1 cellular context compared by ENCODE assay signal in the genomic region with DNA sequence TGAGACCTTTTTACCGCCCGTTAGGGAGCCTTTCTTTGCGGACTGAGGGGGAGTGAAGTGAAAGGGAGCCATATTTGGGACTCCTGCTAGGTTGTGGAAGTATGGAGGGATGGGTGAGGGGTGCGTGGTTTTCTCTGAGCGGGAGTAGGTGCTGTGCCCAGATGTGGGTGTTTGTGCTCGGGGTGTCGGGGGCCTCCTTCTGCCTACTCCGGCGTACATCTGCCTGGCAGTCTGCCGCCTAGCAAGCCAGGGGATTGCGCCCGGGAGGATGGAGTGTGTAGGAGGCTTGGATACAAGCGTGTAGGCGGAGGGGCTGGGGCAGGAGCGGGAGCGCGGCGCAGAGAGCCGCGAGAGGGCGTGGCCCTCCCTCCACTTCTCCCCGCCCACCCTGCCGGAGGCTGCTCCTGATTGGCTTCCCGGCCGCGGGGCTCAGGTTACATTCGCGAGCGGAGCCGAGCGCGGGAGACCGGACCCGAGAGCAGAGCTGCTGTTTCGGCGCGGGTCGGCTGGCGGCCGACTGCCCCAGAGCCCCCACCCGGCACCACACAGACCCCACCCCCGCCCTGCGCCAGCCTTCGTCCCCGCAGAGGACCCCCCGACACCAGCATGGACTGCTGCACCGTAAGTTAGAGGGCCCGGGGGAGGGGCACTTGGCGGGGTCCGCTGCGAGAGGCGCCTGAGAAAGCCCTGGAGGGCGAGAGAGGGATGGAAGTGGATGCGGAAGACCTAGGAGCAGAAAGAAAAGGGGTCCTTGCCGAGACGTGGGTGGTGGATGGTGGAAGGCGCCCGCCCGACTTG.
TF ChIP-seq lines count a peak whose summit lies in the region.

Gene NRGN, plus strand, starts transcription at position 464 of the 798 bp plus-strand sequence. Its CDS starts 143 bp downstream, at position 607.

TF ChIP-seq in HEK293, 187 proteins besides CTCF, POLR2A, EP300 and RAD21 (continued from another document and continues in another):
- TF ChIP-seq, protein P1, sequence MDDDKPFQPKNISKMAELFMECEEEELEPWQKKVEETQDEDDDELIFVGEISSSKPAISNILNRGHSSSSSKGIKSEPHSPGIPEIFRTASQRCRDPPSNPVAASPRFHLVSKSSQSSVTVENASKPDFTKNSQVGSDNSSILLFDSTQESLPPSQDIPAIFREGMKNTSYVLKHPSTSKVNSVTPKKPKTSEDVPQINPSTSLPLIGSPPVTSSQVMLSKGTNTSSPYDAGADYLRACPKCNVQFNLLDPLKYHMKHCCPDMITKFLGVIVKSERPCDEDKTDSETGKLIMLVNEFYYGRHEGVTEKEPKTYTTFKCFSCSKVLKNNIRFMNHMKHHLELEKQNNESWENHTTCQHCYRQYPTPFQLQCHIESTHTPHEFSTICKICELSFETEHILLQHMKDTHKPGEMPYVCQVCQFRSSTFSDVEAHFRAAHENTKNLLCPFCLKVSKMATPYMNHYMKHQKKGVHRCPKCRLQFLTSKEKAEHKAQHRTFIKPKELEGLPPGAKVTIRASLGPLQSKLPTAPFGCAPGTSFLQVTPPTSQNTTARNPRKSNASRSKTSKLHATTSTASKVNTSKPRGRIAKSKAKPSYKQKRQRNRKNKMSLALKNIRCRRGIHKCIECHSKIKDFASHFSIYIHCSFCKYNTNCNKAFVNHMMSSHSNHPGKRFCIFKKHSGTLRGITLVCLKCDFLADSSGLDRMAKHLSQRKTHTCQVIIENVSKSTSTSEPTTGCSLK (tag by site-specific recombination; IDR thresholded peaks at IDR 0.05) = no peak
- no peak for TF ChIP-seq ZNF184 (tag by site-specific recombination; IDR thresholded peaks at IDR 0.05)
- TF ChIP-seq ZNF394 (tag by site-specific recombination; IDR thresholded peaks at IDR 0.05; ENCODE audit: borderline replicate concordance) = no peak
- peak; percentile 42; the same call in 1 of the 2 replicates for TF ChIP-seq ZNF366 (tag by site-specific recombination; conservative IDR thresholded peaks at IDR 0.05)
- TF ChIP-seq ZNF112 (tag by site-specific recombination; IDR thresholded peaks at IDR 0.05) = no peak
- TF ChIP-seq YY1 (tag by site-specific recombination; IDR thresholded peaks at IDR 0.05) = no peak
- TF ChIP-seq, protein P2, sequence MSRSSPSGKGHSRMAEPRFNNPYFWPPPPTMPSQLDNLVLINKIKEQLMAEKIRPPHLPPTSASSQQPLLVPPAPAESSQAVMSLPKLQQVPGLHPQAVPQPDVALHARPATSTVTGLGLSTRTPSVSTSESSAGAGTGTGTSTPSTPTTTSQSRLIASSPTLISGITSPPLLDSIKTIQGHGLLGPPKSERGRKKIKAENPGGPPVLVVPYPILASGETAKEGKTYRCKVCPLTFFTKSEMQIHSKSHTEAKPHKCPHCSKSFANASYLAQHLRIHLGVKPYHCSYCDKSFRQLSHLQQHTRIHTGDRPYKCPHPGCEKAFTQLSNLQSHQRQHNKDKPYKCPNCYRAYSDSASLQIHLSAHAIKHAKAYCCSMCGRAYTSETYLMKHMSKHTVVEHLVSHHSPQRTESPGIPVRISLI (tag by site-specific recombination; IDR thresholded peaks at IDR 0.05) = no peak
- no peak for TF ChIP-seq ZNF544 (tag by site-specific recombination; IDR thresholded peaks at IDR 0.05)
- TF ChIP-seq, protein P3, sequence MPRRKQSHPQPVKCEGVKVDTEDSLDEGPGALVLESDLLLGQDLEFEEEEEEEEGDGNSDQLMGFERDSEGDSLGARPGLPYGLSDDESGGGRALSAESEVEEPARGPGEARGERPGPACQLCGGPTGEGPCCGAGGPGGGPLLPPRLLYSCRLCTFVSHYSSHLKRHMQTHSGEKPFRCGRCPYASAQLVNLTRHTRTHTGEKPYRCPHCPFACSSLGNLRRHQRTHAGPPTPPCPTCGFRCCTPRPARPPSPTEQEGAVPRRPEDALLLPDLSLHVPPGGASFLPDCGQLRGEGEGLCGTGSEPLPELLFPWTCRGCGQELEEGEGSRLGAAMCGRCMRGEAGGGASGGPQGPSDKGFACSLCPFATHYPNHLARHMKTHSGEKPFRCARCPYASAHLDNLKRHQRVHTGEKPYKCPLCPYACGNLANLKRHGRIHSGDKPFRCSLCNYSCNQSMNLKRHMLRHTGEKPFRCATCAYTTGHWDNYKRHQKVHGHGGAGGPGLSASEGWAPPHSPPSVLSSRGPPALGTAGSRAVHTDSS (tag by site-specific recombination; IDR thresholded peaks at IDR 0.05) = no peak
- TF ChIP-seq, protein P4, sequence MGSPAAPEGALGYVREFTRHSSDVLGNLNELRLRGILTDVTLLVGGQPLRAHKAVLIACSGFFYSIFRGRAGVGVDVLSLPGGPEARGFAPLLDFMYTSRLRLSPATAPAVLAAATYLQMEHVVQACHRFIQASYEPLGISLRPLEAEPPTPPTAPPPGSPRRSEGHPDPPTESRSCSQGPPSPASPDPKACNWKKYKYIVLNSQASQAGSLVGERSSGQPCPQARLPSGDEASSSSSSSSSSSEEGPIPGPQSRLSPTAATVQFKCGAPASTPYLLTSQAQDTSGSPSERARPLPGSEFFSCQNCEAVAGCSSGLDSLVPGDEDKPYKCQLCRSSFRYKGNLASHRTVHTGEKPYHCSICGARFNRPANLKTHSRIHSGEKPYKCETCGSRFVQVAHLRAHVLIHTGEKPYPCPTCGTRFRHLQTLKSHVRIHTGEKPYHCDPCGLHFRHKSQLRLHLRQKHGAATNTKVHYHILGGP (tag by site-specific recombination; IDR thresholded peaks at IDR 0.05) = no peak
- no peak for TF ChIP-seq ZNF560 (tag by site-specific recombination; IDR thresholded peaks at IDR 0.05; ENCODE audit: borderline replicate concordance)
- TF ChIP-seq ZNF664 (tag by site-specific recombination; IDR thresholded peaks at IDR 0.05) = no peak
- TF ChIP-seq, protein P5, sequence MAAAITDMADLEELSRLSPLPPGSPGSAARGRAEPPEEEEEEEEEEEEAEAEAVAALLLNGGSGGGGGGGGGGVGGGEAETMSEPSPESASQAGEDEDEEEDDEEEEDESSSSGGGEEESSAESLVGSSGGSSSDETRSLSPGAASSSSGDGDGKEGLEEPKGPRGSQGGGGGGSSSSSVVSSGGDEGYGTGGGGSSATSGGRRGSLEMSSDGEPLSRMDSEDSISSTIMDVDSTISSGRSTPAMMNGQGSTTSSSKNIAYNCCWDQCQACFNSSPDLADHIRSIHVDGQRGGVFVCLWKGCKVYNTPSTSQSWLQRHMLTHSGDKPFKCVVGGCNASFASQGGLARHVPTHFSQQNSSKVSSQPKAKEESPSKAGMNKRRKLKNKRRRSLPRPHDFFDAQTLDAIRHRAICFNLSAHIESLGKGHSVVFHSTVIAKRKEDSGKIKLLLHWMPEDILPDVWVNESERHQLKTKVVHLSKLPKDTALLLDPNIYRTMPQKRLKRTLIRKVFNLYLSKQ (tag by site-specific recombination; IDR thresholded peaks at IDR 0.05; ENCODE audit: borderline replicate concordance) = no peak
- TF ChIP-seq ZNF610 (tag by site-specific recombination; IDR thresholded peaks at IDR 0.05; ENCODE audit: borderline replicate concordance) = no peak
- TF ChIP-seq ZNF24 (tag by site-specific recombination; IDR thresholded peaks at IDR 0.05) = no peak
- TF ChIP-seq ZNF791 (tag by site-specific recombination; IDR thresholded peaks at IDR 0.05) = no peak
- TF ChIP-seq, protein P6, sequence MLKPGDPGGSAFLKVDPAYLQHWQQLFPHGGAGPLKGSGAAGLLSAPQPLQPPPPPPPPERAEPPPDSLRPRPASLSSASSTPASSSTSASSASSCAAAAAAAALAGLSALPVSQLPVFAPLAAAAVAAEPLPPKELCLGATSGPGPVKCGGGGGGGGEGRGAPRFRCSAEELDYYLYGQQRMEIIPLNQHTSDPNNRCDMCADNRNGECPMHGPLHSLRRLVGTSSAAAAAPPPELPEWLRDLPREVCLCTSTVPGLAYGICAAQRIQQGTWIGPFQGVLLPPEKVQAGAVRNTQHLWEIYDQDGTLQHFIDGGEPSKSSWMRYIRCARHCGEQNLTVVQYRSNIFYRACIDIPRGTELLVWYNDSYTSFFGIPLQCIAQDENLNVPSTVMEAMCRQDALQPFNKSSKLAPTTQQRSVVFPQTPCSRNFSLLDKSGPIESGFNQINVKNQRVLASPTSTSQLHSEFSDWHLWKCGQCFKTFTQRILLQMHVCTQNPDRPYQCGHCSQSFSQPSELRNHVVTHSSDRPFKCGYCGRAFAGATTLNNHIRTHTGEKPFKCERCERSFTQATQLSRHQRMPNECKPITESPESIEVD (tag by site-specific recombination; IDR thresholded peaks at IDR 0.05) = no peak
- TF ChIP-seq ZFP37 (tag by site-specific recombination; IDR thresholded peaks at IDR 0.05) = no peak
- peak; percentile 35; the same call in 1 of the 2 replicates for TF ChIP-seq GLIS1 (tag by site-specific recombination; IDR thresholded peaks at IDR 0.05)
- TF ChIP-seq ZSCAN5A (tag by site-specific recombination; IDR thresholded peaks at IDR 0.05) = no peak
- no peak for TF ChIP-seq PBX3 (CRISPR knock-in tag; IDR thresholded peaks at IDR 0.05)
- no peak for TF ChIP-seq ZSCAN16 (tag by site-specific recombination; IDR thresholded peaks at IDR 0.05)
- TF ChIP-seq ZBTB49 (tag by site-specific recombination; IDR thresholded peaks at IDR 0.05; ENCODE audit: low read depth) = no peak
- no peak for TF ChIP-seq ZNF23 (tag by site-specific recombination; IDR thresholded peaks at IDR 0.05; ENCODE audit: borderline replicate concordance)
- no peak for TF ChIP-seq ZNF114 (tag by site-specific recombination; IDR thresholded peaks at IDR 0.05)
- TF ChIP-seq, protein P7, sequence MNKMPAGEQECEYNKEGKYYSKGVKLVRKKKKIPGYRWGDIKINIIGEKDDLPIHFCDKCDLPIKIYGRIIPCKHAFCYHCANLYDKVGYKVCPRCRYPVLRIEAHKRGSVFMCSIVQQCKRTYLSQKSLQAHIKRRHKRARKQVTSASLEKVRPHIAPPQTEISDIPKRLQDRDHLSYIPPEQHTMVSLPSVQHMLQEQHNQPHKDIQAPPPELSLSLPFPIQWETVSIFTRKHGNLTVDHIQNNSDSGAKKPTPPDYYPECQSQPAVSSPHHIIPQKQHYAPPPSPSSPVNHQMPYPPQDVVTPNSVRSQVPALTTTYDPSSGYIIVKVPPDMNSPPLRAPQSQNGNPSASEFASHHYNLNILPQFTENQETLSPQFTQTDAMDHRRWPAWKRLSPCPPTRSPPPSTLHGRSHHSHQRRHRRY (tag by site-specific recombination; IDR thresholded peaks at IDR 0.05) = no peak
- peak; percentile 71; the same call in 1 of the 2 replicates for TF ChIP-seq KLF9 (tag by site-specific recombination; IDR thresholded peaks at IDR 0.05; ENCODE audit: low read depth)
- TF ChIP-seq ZNF292 (tag by site-specific recombination; IDR thresholded peaks at IDR 0.05; ENCODE audit: borderline replicate concordance, low read depth) = no peak
- TF ChIP-seq TCF7L2 (IDR thresholded peaks at IDR 0.05; ENCODE audit: borderline replicate concordance, low read depth, low read length) = no peak
- TF ChIP-seq ZNF404 (tag by site-specific recombination; IDR thresholded peaks at IDR 0.05) = no peak
- no peak for TF ChIP-seq GLI4 (tag by site-specific recombination; IDR thresholded peaks at IDR 0.05)
- no peak for TF ChIP-seq RBAK (tag by site-specific recombination; IDR thresholded peaks at IDR 0.05)
- TF ChIP-seq ZNF785 (tag by site-specific recombination; IDR thresholded peaks at IDR 0.05) = no peak
- TF ChIP-seq ZNF155 (tag by site-specific recombination; IDR thresholded peaks at IDR 0.05) = no peak
- TF ChIP-seq, protein P8, sequence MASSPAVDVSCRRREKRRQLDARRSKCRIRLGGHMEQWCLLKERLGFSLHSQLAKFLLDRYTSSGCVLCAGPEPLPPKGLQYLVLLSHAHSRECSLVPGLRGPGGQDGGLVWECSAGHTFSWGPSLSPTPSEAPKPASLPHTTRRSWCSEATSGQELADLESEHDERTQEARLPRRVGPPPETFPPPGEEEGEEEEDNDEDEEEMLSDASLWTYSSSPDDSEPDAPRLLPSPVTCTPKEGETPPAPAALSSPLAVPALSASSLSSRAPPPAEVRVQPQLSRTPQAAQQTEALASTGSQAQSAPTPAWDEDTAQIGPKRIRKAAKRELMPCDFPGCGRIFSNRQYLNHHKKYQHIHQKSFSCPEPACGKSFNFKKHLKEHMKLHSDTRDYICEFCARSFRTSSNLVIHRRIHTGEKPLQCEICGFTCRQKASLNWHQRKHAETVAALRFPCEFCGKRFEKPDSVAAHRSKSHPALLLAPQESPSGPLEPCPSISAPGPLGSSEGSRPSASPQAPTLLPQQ (tag by site-specific recombination; IDR thresholded peaks at IDR 0.05) = no peak
- TF ChIP-seq SCRT1 (tag by site-specific recombination; IDR thresholded peaks at IDR 0.05; ENCODE audit: borderline replicate concordance) = no peak
- TF ChIP-seq ZNF146 (tag by site-specific recombination; IDR thresholded peaks at IDR 0.05) = no peak
- TF ChIP-seq ZNF510 (tag by site-specific recombination; IDR thresholded peaks at IDR 0.05; ENCODE audit: insufficient replicate concordance) = no peak
- TF ChIP-seq ZBTB1 (tag by site-specific recombination; IDR thresholded peaks at IDR 0.05) = no peak
